In the genomic region with DNA sequence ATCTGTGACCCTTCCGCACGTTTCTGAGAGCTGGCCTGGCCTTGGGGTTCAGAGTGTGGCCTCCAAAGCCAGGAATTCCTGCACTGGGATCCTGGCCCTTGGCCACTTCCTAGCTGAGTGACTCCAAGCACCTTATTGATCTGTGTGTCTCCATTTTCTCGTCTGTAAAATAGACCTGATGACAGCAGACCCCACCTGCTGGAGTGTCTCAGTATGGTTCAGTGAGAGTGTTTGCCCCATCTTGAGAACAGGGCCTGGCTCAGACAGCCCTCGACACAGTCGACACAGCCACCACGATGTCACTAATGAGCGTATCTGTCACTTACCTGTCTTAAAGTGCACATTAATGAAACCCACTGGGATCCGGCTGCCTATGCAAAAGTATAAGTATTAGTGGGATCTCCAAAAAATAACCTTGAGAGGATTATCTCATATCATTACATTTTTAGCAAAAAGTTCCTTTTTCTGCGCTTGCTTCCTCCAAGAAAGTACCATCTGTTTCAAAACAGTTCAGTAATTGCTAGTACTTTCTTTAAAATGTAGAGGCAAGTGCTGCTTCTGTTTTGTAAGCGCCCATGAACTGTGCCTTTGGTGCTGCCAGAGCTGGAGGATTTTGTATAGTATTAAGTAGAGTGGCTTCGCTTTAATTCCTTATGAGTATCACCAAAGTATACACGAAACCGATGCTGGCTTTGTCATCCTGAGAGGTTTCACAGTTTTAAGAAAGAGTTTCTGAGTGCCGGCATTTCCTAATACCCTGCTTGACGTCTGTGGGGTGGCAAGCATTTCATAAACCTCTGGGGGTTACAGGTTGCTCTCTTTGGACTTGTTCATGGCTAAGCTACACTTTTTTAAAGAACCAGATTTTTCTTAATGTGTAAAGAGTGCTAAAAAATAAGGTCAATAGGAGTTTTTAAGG, we compare ENCODE assay signal across 1 cellular context.
TF ChIP-seq lines count a peak whose summit lies in the region.

No MANE protein-coding gene starts in this region.

TF ChIP-seq in H1, 55 proteins besides CTCF, POLR2A, EP300 and RAD21:
- no peak for TF ChIP-seq SIN3A (conservative IDR thresholded peaks at IDR 0.05 in 1 of 2, IDR thresholded peaks at IDR 0.05 in 1 of 2; ENCODE audit: low read depth in 1 of 2, low read length in 2 of 2)
- TF ChIP-seq, protein P1, sequence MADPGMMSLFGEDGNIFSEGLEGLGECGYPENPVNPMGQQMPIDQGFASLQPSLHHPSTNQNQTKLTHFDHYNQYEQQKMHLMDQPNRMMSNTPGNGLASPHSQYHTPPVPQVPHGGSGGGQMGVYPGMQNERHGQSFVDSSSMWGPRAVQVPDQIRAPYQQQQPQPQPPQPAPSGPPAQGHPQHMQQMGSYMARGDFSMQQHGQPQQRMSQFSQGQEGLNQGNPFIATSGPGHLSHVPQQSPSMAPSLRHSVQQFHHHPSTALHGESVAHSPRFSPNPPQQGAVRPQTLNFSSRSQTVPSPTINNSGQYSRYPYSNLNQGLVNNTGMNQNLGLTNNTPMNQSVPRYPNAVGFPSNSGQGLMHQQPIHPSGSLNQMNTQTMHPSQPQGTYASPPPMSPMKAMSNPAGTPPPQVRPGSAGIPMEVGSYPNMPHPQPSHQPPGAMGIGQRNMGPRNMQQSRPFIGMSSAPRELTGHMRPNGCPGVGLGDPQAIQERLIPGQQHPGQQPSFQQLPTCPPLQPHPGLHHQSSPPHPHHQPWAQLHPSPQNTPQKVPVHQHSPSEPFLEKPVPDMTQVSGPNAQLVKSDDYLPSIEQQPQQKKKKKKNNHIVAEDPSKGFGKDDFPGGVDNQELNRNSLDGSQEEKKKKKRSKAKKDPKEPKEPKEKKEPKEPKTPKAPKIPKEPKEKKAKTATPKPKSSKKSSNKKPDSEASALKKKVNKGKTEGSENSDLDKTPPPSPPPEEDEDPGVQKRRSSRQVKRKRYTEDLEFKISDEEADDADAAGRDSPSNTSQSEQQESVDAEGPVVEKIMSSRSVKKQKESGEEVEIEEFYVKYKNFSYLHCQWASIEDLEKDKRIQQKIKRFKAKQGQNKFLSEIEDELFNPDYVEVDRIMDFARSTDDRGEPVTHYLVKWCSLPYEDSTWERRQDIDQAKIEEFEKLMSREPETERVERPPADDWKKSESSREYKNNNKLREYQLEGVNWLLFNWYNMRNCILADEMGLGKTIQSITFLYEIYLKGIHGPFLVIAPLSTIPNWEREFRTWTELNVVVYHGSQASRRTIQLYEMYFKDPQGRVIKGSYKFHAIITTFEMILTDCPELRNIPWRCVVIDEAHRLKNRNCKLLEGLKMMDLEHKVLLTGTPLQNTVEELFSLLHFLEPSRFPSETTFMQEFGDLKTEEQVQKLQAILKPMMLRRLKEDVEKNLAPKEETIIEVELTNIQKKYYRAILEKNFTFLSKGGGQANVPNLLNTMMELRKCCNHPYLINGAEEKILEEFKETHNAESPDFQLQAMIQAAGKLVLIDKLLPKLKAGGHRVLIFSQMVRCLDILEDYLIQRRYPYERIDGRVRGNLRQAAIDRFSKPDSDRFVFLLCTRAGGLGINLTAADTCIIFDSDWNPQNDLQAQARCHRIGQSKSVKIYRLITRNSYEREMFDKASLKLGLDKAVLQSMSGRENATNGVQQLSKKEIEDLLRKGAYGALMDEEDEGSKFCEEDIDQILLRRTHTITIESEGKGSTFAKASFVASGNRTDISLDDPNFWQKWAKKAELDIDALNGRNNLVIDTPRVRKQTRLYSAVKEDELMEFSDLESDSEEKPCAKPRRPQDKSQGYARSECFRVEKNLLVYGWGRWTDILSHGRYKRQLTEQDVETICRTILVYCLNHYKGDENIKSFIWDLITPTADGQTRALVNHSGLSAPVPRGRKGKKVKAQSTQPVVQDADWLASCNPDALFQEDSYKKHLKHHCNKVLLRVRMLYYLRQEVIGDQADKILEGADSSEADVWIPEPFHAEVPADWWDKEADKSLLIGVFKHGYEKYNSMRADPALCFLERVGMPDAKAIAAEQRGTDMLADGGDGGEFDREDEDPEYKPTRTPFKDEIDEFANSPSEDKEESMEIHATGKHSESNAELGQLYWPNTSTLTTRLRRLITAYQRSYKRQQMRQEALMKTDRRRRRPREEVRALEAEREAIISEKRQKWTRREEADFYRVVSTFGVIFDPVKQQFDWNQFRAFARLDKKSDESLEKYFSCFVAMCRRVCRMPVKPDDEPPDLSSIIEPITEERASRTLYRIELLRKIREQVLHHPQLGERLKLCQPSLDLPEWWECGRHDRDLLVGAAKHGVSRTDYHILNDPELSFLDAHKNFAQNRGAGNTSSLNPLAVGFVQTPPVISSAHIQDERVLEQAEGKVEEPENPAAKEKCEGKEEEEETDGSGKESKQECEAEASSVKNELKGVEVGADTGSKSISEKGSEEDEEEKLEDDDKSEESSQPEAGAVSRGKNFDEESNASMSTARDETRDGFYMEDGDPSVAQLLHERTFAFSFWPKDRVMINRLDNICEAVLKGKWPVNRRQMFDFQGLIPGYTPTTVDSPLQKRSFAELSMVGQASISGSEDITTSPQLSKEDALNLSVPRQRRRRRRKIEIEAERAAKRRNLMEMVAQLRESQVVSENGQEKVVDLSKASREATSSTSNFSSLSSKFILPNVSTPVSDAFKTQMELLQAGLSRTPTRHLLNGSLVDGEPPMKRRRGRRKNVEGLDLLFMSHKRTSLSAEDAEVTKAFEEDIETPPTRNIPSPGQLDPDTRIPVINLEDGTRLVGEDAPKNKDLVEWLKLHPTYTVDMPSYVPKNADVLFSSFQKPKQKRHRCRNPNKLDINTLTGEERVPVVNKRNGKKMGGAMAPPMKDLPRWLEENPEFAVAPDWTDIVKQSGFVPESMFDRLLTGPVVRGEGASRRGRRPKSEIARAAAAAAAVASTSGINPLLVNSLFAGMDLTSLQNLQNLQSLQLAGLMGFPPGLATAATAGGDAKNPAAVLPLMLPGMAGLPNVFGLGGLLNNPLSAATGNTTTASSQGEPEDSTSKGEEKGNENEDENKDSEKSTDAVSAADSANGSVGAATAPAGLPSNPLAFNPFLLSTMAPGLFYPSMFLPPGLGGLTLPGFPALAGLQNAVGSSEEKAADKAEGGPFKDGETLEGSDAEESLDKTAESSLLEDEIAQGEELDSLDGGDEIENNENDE (IDR thresholded peaks at IDR 0.05; ENCODE audit: insufficient replicate concordance, low read length), result no peak
- no peak for TF ChIP-seq ATF3 (IDR thresholded peaks at IDR 0.05; ENCODE audit: insufficient read depth, low read depth, low read length)
- TF ChIP-seq KDM1A (IDR thresholded peaks at IDR 0.05; ENCODE audit: borderline replicate concordance, low read length), result no peak
- no peak for TF ChIP-seq EZH2 (IDR thresholded peaks at IDR 0.05; ENCODE audit: low read depth, low read length, severe bottlenecking)
